8 cellular contexts compared by ENCODE assay signal in the genomic region with DNA sequence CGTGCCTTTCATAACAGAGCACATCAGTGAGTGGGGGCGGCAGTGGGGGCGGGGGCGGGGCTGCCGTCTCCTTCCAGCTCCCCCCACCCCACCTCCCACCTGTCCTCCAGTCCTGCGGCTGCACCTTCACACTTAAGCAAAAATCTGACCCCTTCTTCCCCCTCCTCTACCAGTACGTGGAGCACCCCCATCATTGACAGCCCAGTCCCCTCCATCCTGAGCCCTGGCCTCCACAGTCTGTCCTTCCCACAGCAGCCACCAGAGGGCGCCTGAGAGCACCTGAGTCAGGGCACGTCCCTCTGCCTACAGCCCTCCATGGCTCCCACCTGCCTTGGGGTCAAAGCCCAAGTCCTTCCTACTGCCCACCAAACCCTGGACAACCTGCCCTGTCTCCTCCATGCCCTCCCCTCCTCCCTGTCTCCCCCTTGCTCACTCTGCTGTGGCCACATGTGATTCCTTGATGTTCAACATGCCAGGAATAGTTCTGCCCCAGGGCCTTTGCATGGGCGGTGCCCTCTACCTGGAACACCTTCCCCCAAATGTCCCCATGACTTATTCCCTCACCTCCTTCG. TPM values are rescaled to one million over a fixed set of nuclear protein-coding genes. Genes with fewer than 3 reads are reported as not detected.
A peak's percentile ranks its signal among the peaks of the same experiment; 100 is the strongest.
DNase-seq lines count a peak whose midpoint lies in the region; ATAC-seq and TF ChIP-seq lines count a peak whose summit lies in the region.

No MANE protein-coding gene starts in this region.

- H3K4me3 Mint-ChIP-seq in activated T-cell treated with anti-CD3 and anti-CD28 coated beads, Interleukin-2, amount 50 U/mL, for 72 hours = peak overlapping the region in 1 of 2 donors; percentile 42

- H3F3A ChIP-seq in PC-9 (ENCODE audit: insufficient read depth, low read depth) = no peaks in the 10 kb centered on the region
- H3F3A ChIP-seq in smooth muscle cell (ENCODE audit: low read depth) = peaks cover 3% of the 10 kb centered on the region

- H3K4me1 Mint-ChIP-seq in activated T-cell treated with anti-CD3 and anti-CD28 coated beads, Interleukin-2, amount 50 U/mL, for 72 hours (ENCODE audit: low read depth) = peaks cover 9% of the 10 kb centered on the region

- POLR2A ChIA-PET in PC-9 (lab: Charles Lee; ENCODE audit: unreplicated experiment) = no interaction called here

- no peak overlapping the region for H3K4me2 ChIP-seq in PC-9
- H3K4me2 ChIP-seq in smooth muscle cell = no peak overlapping the region

- H3K79me2 ChIP-seq in PC-9 (ENCODE audit: low read depth) (no peaks in the 10 kb centered on the region), smooth muscle cell (ENCODE audit: low read depth) (no peaks in the 10 kb centered on the region)

- H4K20me1 ChIP-seq in PC-9 (ENCODE audit: insufficient read depth) (no peaks in the 10 kb centered on the region), smooth muscle cell (ENCODE audit: low read depth) (no peaks in the 10 kb centered on the region)

- H3K9me3 ChIP-seq in PC-9 (ENCODE audit: insufficient read depth, low read depth) (no peaks in the 10 kb centered on the region), cardiac muscle cell (ENCODE audit: low read depth) (no peaks in the 10 kb centered on the region), smooth muscle cell (replicated peaks; ENCODE audit: low read depth) (no peaks in the 10 kb centered on the region)

- no peaks in the 10 kb centered on the region for H3K36me3 ChIP-seq in PC-9 (ENCODE audit: low read depth)
- no peaks in the 10 kb centered on the region for H3K36me3 ChIP-seq in cardiac muscle cell
- H3K36me3 ChIP-seq in smooth muscle cell (ENCODE audit: low read depth) = no peaks in the 10 kb centered on the region

- no TSS peak for BruUV-seq in PC-9 (replicated peaks; lab: Mats Ljungman, UMichigan)

- no peak overlapping the region for H3K27ac Mint-ChIP-seq in activated T-cell treated with anti-CD3 and anti-CD28 coated beads, Interleukin-2, amount 50 U/mL, for 72 hours

- no peak for ATAC-seq in activated T-cell treated with anti-CD3 and anti-CD28 coated beads, Interleukin-2, amount 50 U/mL, for 72 hours (replicated peaks in 1 of 2)

- peaks cover 0 to 1% of the 10 kb centered on the region in 2 donors for H3K36me3 Mint-ChIP-seq in activated T-cell treated with anti-CD3 and anti-CD28 coated beads, Interleukin-2, amount 50 U/mL, for 72 hours (ENCODE audit: insufficient read depth in 2 of 2)

- H3K9me2 ChIP-seq in PC-9 (ENCODE audit: insufficient read depth) = no peaks in the 10 kb centered on the region

- no peak overlapping the region for H3K9ac ChIP-seq in smooth muscle cell (ENCODE audit: low read depth)

- 56% methylated on average over 5 of the region's 11 CpGs for WGBS in smooth muscle cell (ENCODE audit: low lambda C conversion rate)

- CTCF ChIA-PET in PC-9 (lab: Charles Lee) = interaction anchor here (0.7 kb wide), 1 partner anchor 87 kb away, joined by 15 read pairs; no protein-coding TSS in a partner anchor

- H3K4me1 ChIP-seq in PC-9 (replicated peaks; ENCODE audit: insufficient read depth) (no peaks in the 10 kb centered on the region), cardiac muscle cell (ENCODE audit: low read depth) (no peaks in the 10 kb centered on the region), smooth muscle cell (ENCODE audit: low read depth) (no peaks in the 10 kb centered on the region)

- no peaks in the 10 kb centered on the region for H3K9me3 Mint-ChIP-seq in activated T-cell treated with anti-CD3 and anti-CD28 coated beads, Interleukin-2, amount 50 U/mL, for 72 hours

- intact Hi-C loops in PC-9 (cut with micrococcal nuclease; ENCODE audit: unreplicated experiment) = no loop called here

- TF ChIP-seq CTCF in PC-9 (conservative IDR thresholded peaks at IDR 0.05) = peak; percentile 78
- TF ChIP-seq CTCF in cardiac muscle cell (IDR thresholded peaks at IDR 0.05; ENCODE audit: low read depth, low read length) = peak; percentile 72
- TF ChIP-seq CTCF in smooth muscle cell (IDR thresholded peaks at IDR 0.05; ENCODE audit: borderline replicate concordance, insufficient read depth, poor library complexity, severe bottlenecking) = peak; percentile 60

- H3K27me3 ChIP-seq in PC-9 (ENCODE audit: insufficient read depth, low read depth) (no peaks in the 10 kb centered on the region), cardiac muscle cell (no peaks in the 10 kb centered on the region), smooth muscle cell (ENCODE audit: low read depth) (no peaks in the 10 kb centered on the region)

- H3K27me3 Mint-ChIP-seq in activated T-cell treated with anti-CD3 and anti-CD28 coated beads, Interleukin-2, amount 50 U/mL, for 72 hours (ENCODE audit: low read depth) = no peaks in the 10 kb centered on the region

- H3K27ac ChIP-seq in PC-9 = no peak overlapping the region
- H3K27ac ChIP-seq in cardiac muscle cell = no peak overlapping the region
- H3K27ac ChIP-seq in smooth muscle cell (ENCODE audit: low read depth) = no peak overlapping the region

- DNase-seq in NCI-H1092 treated with DMSO at 0.1 percent for 48 hours (lab: John Stamatoyannopoulos, UW) = peak; percentile 14
- DNase-seq in NCI-H1092 (lab: John Stamatoyannopoulos, UW) = no peak
- peak in 1 of 2 experiments; percentile 48 for DNase-seq in PC-9
- DNase-seq in activated T-cell treated with anti-CD3 and anti-CD28 coated beads, Interleukin-2, amount 50 U/mL, for 72 hours = peak; percentile 83
- DNase-seq in cardiac muscle cell (ENCODE audit: low read depth in 1 of 2, low spot score in 1 of 2) = peak; percentile 30 to 35
- peak; percentile 4 for DNase-seq in smooth muscle cell (lab: John Stamatoyannopoulos, UW; ENCODE audit: unreplicated experiment)
- DNase-seq in foreskin melanocyte = no peak
- no peak for DNase-seq in amniotic stem cell (lab: John Stamatoyannopoulos, UW)

- H3K4me3 ChIP-seq in PC-9 = no peak overlapping the region
- H3K4me3 ChIP-seq in cardiac muscle cell = no peak overlapping the region
- no peak overlapping the region for H3K4me3 ChIP-seq in smooth muscle cell

- no peak overlapping the region for H2AFZ ChIP-seq in PC-9
- H2AFZ ChIP-seq in smooth muscle cell (ENCODE audit: low read depth) = no peak overlapping the region

RNA-seq across cellular contexts. Expression of a gene that starts 4.0 kb away (rescaled TPM):
- total RNA-seq in PC-9 (2021) (not detected in 2 replicates), cardiac muscle cell (not detected in 2 replicates), smooth muscle cell (0.18 and 0.40 TPM in 2 replicates)
- total RNA-seq in activated T-cell treated with anti-CD3 and anti-CD28 coated beads, Interleukin-2, amount 50 U/mL, for 72 hours = 10 to 100 TPM; 21.8 to 29.9 TPM
- polyA plus RNA-seq in cardiac muscle cell (0.44 TPM in 1 of 2 replicates, not detected in the other), smooth muscle cell (3.3 and 3.9 TPM in 2 replicates)

RNA-seq across cellular contexts. Expression of a gene that starts 13.5 kb away (rescaled TPM):
- total RNA-seq in PC-9 (2021) (8.7 and 11.0 TPM in 2 replicates), cardiac muscle cell (27.5 and 30.4 TPM in 2 replicates), smooth muscle cell (8.7 and 11.6 TPM in 2 replicates)
- total RNA-seq in activated T-cell treated with anti-CD3 and anti-CD28 coated beads, Interleukin-2, amount 50 U/mL, for 72 hours = 10 to 100 TPM; 27.3 to 32.7 TPM
- polyA plus RNA-seq in cardiac muscle cell (19.1 and 24.7 TPM in 2 replicates), smooth muscle cell (12.0 and 16.6 TPM in 2 replicates)

RNA-seq across cellular contexts. Expression of a gene that starts 45.7 kb away (rescaled TPM):
- not detected in 2 replicates for total RNA-seq in PC-9 (2021)
- total RNA-seq in activated T-cell treated with anti-CD3 and anti-CD28 coated beads, Interleukin-2, amount 50 U/mL, for 72 hours = not detected
- 78.4 and 144 TPM in 2 replicates for total RNA-seq in cardiac muscle cell
- 93.2 and 129 TPM in 2 replicates for polyA plus RNA-seq in cardiac muscle cell
- total RNA-seq in smooth muscle cell = not detected in 2 replicates
- polyA plus RNA-seq in smooth muscle cell = not detected in 2 replicates

RNA-seq across cellular contexts. Expression of a gene that starts 50.9 kb away (rescaled TPM):
- total RNA-seq in PC-9 (2021) (0.79 and 1.0 TPM in 2 replicates), cardiac muscle cell (4.6 and 7.4 TPM in 2 replicates), smooth muscle cell (0.09 TPM in 1 of 2 replicates, not detected in the other)
- total RNA-seq in activated T-cell treated with anti-CD3 and anti-CD28 coated beads, Interleukin-2, amount 50 U/mL, for 72 hours = 1 to 10 TPM; 2.8 to 4.1 TPM
- polyA plus RNA-seq in cardiac muscle cell (3.5 and 6.2 TPM in 2 replicates), smooth muscle cell (0.70 and 1.5 TPM in 2 replicates)

RNA-seq across cellular contexts. Expression of a gene that starts 51.0 kb away (rescaled TPM):
- 22.2 and 23.2 TPM in 2 replicates for total RNA-seq in PC-9 (2021)
- total RNA-seq in activated T-cell treated with anti-CD3 and anti-CD28 coated beads, Interleukin-2, amount 50 U/mL, for 72 hours = 10 to 100 TPM; 44.1 to 45.9 TPM
- total RNA-seq in cardiac muscle cell = 29.5 and 34.2 TPM in 2 replicates
- polyA plus RNA-seq in cardiac muscle cell = 8.8 and 11.3 TPM in 2 replicates
- total RNA-seq in smooth muscle cell = 14.2 and 14.5 TPM in 2 replicates
- polyA plus RNA-seq in smooth muscle cell = 9.2 and 9.4 TPM in 2 replicates

Comparison
In these comparisons a context has a peak if more than half of its experiments do, and no peak if none do; other contexts are left out.
1. DNase-seq: peak in NCI-H1092 treated with DMSO at 0.1 percent for 48 hours (single experiment), activated T-cell treated with anti-CD3 and anti-CD28 coated beads, Interleukin-2, amount 50 U/mL, for 72 hours (2 of 2), cardiac muscle cell (2 of 2) and smooth muscle cell (single experiment); none in NCI-H1092 (single experiment), foreskin melanocyte (single experiment) and amniotic stem cell (single experiment).
2. RNA of a gene that starts 4.0 kb away (total RNA-seq): 21.8 to 29.9 TPM in activated T-cell treated with anti-CD3 and anti-CD28 coated beads, Interleukin-2, amount 50 U/mL, for 72 hours; 0.18 to 0.40 TPM in smooth muscle cell, not detected in PC-9 and not detected in cardiac muscle cell; every median in the first group is over 10 times any median in the second.
3. RNA of a gene that starts 45.7 kb away (total RNA-seq): 78.4 to 144 TPM in cardiac muscle cell; not detected in PC-9, not detected in activated T-cell treated with anti-CD3 and anti-CD28 coated beads, Interleukin-2, amount 50 U/mL, for 72 hours and not detected in smooth muscle cell; every median in the first group is over 10 times any median in the second.
4. Peak in every context shown above with its lines, with median percentiles within 50 percentile points of each other: CTCF ChIP-seq.